ENCODE assay signal across 1 cellular context in the genomic region with DNA sequence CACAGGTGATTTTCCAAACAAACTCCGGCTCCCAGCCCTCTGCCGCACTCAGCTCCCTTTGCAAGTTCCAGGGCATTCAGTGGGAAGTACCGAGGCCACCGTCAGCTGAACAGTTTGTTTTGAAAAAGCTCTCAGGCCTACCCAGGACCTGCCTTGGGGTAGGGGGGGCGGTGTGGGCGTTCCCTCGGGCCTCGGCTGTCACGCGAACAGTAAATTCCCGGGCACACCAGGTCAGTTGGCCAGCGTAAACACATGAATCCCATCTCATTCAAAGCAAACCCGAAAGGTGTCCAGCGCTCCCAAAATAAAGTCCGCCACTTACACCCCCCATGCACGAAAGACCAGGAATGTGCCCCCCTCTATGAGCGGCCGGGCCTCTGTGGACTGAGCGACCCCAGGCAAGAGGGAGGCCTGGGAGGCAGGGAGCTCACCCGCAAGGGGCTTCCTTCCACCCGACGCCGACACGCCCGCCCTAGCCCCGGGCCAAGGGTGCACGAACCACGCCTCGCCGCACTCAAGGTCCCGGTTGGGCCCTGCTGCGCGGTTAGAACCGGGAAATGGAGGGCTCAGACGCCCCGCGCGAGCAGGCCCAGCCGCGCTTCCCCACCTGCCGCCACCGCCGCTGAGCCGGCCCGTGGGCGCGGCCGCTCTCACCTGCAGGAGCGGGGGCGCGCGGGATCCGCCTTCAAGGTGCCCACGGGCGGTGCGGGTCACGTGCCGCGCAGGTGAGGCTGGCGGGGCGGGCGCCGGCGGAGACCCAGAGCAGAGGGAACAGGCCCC.
TF ChIP-seq lines count a peak whose summit lies in the region.

A gene with protein sequence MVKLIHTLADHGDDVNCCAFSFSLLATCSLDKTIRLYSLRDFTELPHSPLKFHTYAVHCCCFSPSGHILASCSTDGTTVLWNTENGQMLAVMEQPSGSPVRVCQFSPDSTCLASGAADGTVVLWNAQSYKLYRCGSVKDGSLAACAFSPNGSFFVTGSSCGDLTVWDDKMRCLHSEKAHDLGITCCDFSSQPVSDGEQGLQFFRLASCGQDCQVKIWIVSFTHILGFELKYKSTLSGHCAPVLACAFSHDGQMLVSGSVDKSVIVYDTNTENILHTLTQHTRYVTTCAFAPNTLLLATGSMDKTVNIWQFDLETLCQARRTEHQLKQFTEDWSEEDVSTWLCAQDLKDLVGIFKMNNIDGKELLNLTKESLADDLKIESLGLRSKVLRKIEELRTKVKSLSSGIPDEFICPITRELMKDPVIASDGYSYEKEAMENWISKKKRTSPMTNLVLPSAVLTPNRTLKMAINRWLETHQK (minus strand): TSS at position 775 of the 780 bp plus-strand sequence. CDS start 3,634 bp downstream, outside the sequence.

TF ChIP-seq in endothelial cell of umbilical vein, 7 proteins besides CTCF, POLR2A, EP300 and RAD21 (continued from another document):
- no peak for TF ChIP-seq MYC (IDR thresholded peaks at IDR 0.05; ENCODE audit: low read depth, low read length)
TF ChIP-seq in endothelial cell of umbilical vein: peak in this region for 0.
